ENCODE assay signal across 1 cellular context in the genomic region with DNA sequence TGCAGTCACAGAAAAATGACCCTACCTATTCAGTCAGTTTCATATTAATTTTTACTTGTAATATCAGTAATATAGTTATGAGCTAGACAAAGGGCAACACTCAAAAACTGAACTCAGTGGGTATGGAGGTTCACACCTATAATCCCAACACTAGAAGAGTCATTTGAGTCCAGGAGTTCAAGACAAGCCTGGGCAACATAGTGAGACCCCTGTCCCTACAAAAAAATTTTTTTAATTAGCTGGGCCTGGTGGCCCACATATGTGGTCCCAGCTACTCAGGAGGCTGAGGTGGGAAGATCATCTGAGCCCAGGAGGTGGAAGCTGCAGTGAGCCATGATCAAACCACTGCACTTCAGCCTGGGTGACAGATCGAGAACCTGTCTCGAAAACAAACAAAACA.
TF ChIP-seq lines count a peak whose summit lies in the region.

No MANE protein-coding gene starts in this region.

TF ChIP-seq in HepG2, 621 proteins besides CTCF, POLR2A, EP300 and RAD21:
- TF ChIP-seq ZNF121 (CRISPR knock-in tag; IDR thresholded peaks at IDR 0.05) (peak; percentile 81), ATF7 (IDR thresholded peaks at IDR 0.05) (no peak), ATF7 (CRISPR knock-in tag; IDR thresholded peaks at IDR 0.05) (no peak)
TF ChIP-seq in HepG2: peak in this region for 1.
